Comparison of ENCODE assay signal across 1 cellular context in genomic region chr14:88995437-88996198, GRCh38.
TF ChIP-seq lines count a peak whose summit lies in the region.

No MANE protein-coding gene starts in this region.

TF ChIP-seq in A549, 52 proteins besides CTCF, POLR2A, EP300 and RAD21 (continued from another document):
- TF ChIP-seq, protein P1, sequence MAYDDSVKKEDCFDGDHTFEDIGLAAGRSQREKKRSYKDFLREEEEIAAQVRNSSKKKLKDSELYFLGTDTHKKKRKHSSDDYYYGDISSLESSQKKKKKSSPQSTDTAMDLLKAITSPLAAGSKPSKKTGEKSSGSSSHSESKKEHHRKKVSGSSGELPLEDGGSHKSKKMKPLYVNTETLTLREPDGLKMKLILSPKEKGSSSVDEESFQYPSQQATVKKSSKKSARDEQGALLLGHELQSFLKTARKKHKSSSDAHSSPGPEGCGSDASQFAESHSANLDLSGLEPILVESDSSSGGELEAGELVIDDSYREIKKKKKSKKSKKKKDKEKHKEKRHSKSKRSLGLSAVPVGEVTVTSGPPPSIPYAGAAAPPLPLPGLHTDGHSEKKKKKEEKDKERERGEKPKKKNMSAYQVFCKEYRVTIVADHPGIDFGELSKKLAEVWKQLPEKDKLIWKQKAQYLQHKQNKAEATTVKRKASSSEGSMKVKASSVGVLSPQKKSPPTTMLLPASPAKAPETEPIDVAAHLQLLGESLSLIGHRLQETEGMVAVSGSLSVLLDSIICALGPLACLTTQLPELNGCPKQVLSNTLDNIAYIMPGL (CRISPR knock-in tag; IDR thresholded peaks at IDR 0.05; ENCODE audit: borderline replicate concordance) = no peak
- TF ChIP-seq, protein P2, sequence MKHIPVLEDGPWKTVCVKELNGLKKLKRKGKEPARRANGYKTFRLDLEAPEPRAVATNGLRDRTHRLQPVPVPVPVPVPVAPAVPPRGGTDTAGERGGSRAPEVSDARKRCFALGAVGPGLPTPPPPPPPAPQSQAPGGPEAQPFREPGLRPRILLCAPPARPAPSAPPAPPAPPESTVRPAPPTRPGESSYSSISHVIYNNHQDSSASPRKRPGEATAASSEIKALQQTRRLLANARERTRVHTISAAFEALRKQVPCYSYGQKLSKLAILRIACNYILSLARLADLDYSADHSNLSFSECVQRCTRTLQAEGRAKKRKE (CRISPR knock-in tag; IDR thresholded peaks at IDR 0.05; ENCODE audit: low read depth) = peak; percentile 86; the same call in 1 of the 2 replicates
- TF ChIP-seq CHD2 (IDR thresholded peaks at IDR 0.05; ENCODE audit: low read length, partially characterized antibody) = no peak
- TF ChIP-seq HOXB5 (CRISPR knock-in tag; IDR thresholded peaks at IDR 0.05) = no peak
- TF ChIP-seq HES2 (IDR thresholded peaks at IDR 0.05) = peak; percentile 75
- TF ChIP-seq EHF (CRISPR knock-in tag; IDR thresholded peaks at IDR 0.05) = no peak
- TF ChIP-seq MYC (IDR thresholded peaks at IDR 0.05; ENCODE audit: borderline replicate concordance, low read length) = 0 out of 2 replicates have a peak, but pooled peaks have one; percentile 47
- no peak for TF ChIP-seq HDAC2 (IDR thresholded peaks at IDR 0.05)
- no peak for TF ChIP-seq NR3C1 (IDR thresholded peaks at IDR 0.05)
- TF ChIP-seq CHD4 (IDR thresholded peaks at IDR 0.05; ENCODE audit: borderline replicate concordance) = no peak
- no peak for TF ChIP-seq POLR2AphosphoS2 (conservative IDR thresholded peaks at IDR 0.05; ENCODE audit: low read length)
- no peak for TF ChIP-seq BCL3 (IDR thresholded peaks at IDR 0.05)
- no peak for TF ChIP-seq RFX5 (IDR thresholded peaks at IDR 0.05)
- no peak for TF ChIP-seq NPAS2 (CRISPR knock-in tag; IDR thresholded peaks at IDR 0.05; ENCODE audit: borderline replicate concordance)
- no peak for TF ChIP-seq RNF2 (IDR thresholded peaks at IDR 0.05; ENCODE audit: borderline replicate concordance, low read depth)
- no peak for TF ChIP-seq PBX3 (IDR thresholded peaks at IDR 0.05)
- no peak for TF ChIP-seq HEYL (CRISPR knock-in tag; IDR thresholded peaks at IDR 0.05)
- TF ChIP-seq REST (IDR thresholded peaks at IDR 0.05) = no peak
- peak; percentile 42 for TF ChIP-seq MAFK (IDR thresholded peaks at IDR 0.05; ENCODE audit: partially characterized antibody)
- TF ChIP-seq TP53 (CRISPR knock-in tag; IDR thresholded peaks at IDR 0.05) = no peak
- no peak for TF ChIP-seq RCOR1 (IDR thresholded peaks at IDR 0.05; ENCODE audit: low read depth, low read length)
- TF ChIP-seq JUNB (IDR thresholded peaks at IDR 0.05) = peak; percentile 75
- no peak for TF ChIP-seq FOSB (CRISPR knock-in tag; IDR thresholded peaks at IDR 0.05)
- TF ChIP-seq GATA3 (IDR thresholded peaks at IDR 0.05; ENCODE audit: borderline replicate concordance) = peak; percentile 63; the same call in 1 of the 2 replicates
- peak; percentile 48; the same call in 1 of the 2 replicates for TF ChIP-seq HOXB13 (CRISPR knock-in tag; IDR thresholded peaks at IDR 0.05; ENCODE audit: low read depth)
- TF ChIP-seq USF2 (IDR thresholded peaks at IDR 0.05) = no peak
- TF ChIP-seq KDM1A (IDR thresholded peaks at IDR 0.05; ENCODE audit: low read depth) = no peak
- no peak for TF ChIP-seq ZC3H11A (IDR thresholded peaks at IDR 0.05)
- no peak for TF ChIP-seq HOXA7 (CRISPR knock-in tag; IDR thresholded peaks at IDR 0.05)
- TF ChIP-seq JUN (IDR thresholded peaks at IDR 0.05) = peak; percentile 30 to 69; a peak in 2 of 5 replicates
- TF ChIP-seq BHLHE40 (IDR thresholded peaks at IDR 0.05; ENCODE audit: low read depth, low read length) = no peak
- no peak for TF ChIP-seq PHF8 (IDR thresholded peaks at IDR 0.05; ENCODE audit: borderline replicate concordance, low read depth)
- TF ChIP-seq CEBPB (IDR thresholded peaks at IDR 0.05) = peak; percentile 75 to 80; a peak in 3 of 4 replicates
- no peak for TF ChIP-seq CBX8 (IDR thresholded peaks at IDR 0.05)
- TF ChIP-seq SMC3 (IDR thresholded peaks at IDR 0.05) = no peak
- TF ChIP-seq FOSL2 (IDR thresholded peaks at IDR 0.05) = peak; percentile 12; the same call in 1 of the 2 replicates
- peak; percentile 80 for TF ChIP-seq FOSL2 (CRISPR knock-in tag; IDR thresholded peaks at IDR 0.05)
- TF ChIP-seq EHMT2 (IDR thresholded peaks at IDR 0.05; ENCODE audit: low read depth) = no peak
- no peak for TF ChIP-seq MAZ (IDR thresholded peaks at IDR 0.05; ENCODE audit: borderline replicate concordance, low read depth, low read length)
TF ChIP-seq in A549: peak in this region for 11.
